In the genomic region with DNA sequence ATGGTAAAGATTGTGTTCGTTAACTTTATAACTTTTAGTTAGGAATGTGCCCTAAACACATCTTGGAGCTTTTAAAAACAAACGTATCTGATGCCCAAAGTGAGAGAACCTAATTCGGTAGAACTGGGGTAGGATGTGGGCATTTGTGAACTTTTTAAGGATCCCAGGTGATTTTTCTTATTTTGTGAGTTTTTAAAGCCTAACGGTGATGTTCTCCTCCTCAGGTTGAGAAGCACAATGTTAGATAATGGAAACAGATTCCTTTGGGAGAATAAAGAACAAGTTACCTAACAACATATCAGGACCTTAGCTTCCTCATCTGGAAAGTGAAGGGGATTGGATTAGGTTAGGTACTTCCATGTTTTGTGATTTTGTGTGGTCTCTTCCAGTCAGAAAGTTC, we compare ENCODE assay signal across 8 cellular contexts. TPM values are rescaled to one million over a fixed set of nuclear protein-coding genes. Genes with fewer than 3 reads are reported as not detected.
DNase-seq lines count a peak whose midpoint lies in the region; ATAC-seq and TF ChIP-seq lines count a peak whose summit lies in the region.

No MANE protein-coding gene starts in this region.

- no peak overlapping the region for H3K23ac ChIP-seq in trophoblast cell (ENCODE audit: low read length)

- H3K9ac ChIP-seq in fibroblast of lung (ENCODE audit: insufficient read depth, low read length) (peak overlapping the region; percentile 94), trophoblast cell (ENCODE audit: low read length) (peak overlapping the region; percentile 83)

- peaks cover 8% of the 10 kb centered on the region for H3K79me1 ChIP-seq in trophoblast cell (ENCODE audit: low read length)

- no peak overlapping the region for H3K18ac ChIP-seq in trophoblast cell (ENCODE audit: low read length)

- peak overlapping the region; percentile 39 for H3K27ac ChIP-seq in OCI-LY7 (ENCODE audit: low read depth, low read length, poor library complexity, severe bottlenecking)
- peak overlapping the region; percentile 99 for H3K27ac ChIP-seq in fibroblast of lung (ENCODE audit: insufficient read depth, low read length)
- no peak overlapping the region for H3K27ac ChIP-seq in trophoblast cell (ENCODE audit: low read depth, low read length)

- no peak for ATAC-seq in activated naive CD8-positive, alpha-beta T cell treated with anti-CD3 and anti-CD28 coated beads, Interleukin-2, amount 50 U/mL, for 24 hours
- no peak for ATAC-seq in HG02885 (IDR thresholded peaks at IDR 0.05; ENCODE audit: poor library complexity, unreplicated experiment)

- no peak overlapping the region for H2BK12ac ChIP-seq in trophoblast cell (ENCODE audit: low read length)

- H3K4me3 ChIP-seq in OCI-LY7 (ENCODE audit: low read depth, low read length, poor library complexity, severe bottlenecking) (peak overlapping the region; percentile 84), fibroblast of lung (replicated peaks in 1 of 4; ENCODE audit: control extremely low read depth in 1 of 4, insufficient read depth in 1 of 4, low read depth in 3 of 4, low read length in 4 of 4) (peak overlapping the region; percentile 72 to 100 (median 99)), trophoblast cell (ENCODE audit: low read depth, low read length) (peak overlapping the region; percentile 94)

- H3K36me3 Mint-ChIP-seq in activated naive CD8-positive, alpha-beta T cell treated with anti-CD3 and anti-CD28 coated beads, Interleukin-2, amount 50 U/mL, for 24 hours (ENCODE audit: low read depth) = peaks cover 27% of the 10 kb centered on the region

- WGBS in trophoblast cell (ENCODE audit: extremely low coverage, insufficient coverage, insufficient read length) = no CpG with 5 or more reads among the region's 4 CpGs

- H4K12ac ChIP-seq in trophoblast cell (ENCODE audit: low read depth, low read length) = no peak overlapping the region

- no peaks in the 10 kb centered on the region for H3K27me3 ChIP-seq in fibroblast of lung (ENCODE audit: control insufficient read depth, insufficient read depth, low read length)
- no peaks in the 10 kb centered on the region for H3K27me3 ChIP-seq in trophoblast cell (ENCODE audit: insufficient read depth, low read length)

- H3K4me1 ChIP-seq in OCI-LY7 (ENCODE audit: insufficient read depth, low read length, poor library complexity, severe bottlenecking) (peaks cover 48% of the 10 kb centered on the region), fibroblast of lung (ENCODE audit: control insufficient read depth, extremely low read depth, insufficient read depth, low read length) (peaks cover 8% of the 10 kb centered on the region), trophoblast cell (ENCODE audit: control insufficient read depth in 1 of 2, insufficient read depth in 2 of 2, low read length in 2 of 2) (peaks cover 5% of the 10 kb centered on the region in 2 experiments)

- H4K8ac ChIP-seq in trophoblast cell (ENCODE audit: low read depth, low read length) = peak overlapping the region; percentile 92

- H3K4ac ChIP-seq in trophoblast cell (ENCODE audit: low read depth, low read length) = peak overlapping the region; percentile 100

- H3K4me3 Mint-ChIP-seq in activated naive CD8-positive, alpha-beta T cell treated with anti-CD3 and anti-CD28 coated beads, Interleukin-2, amount 50 U/mL, for 24 hours = no peak overlapping the region

- BruUV-seq in OCI-LY7 (replicated peaks; lab: Mats Ljungman, UMichigan) = no TSS peak

- TF ChIP-seq CTCF in OCI-LY7 (conservative IDR thresholded peaks at IDR 0.05; ENCODE audit: low read length) = no peak
- TF ChIP-seq CTCF in fibroblast of lung (conservative IDR thresholded peaks at IDR 0.05 in 1 of 2, IDR thresholded peaks at IDR 0.05 in 1 of 2; ENCODE audit: low read depth in 1 of 2, low read length in 2 of 2) = no peak

- H3K9me3 Mint-ChIP-seq in activated naive CD8-positive, alpha-beta T cell treated with anti-CD3 and anti-CD28 coated beads, Interleukin-2, amount 50 U/mL, for 24 hours = no peaks in the 10 kb centered on the region

- H3K14ac ChIP-seq in trophoblast cell (ENCODE audit: low read length) = peak overlapping the region; percentile 83

- intact Hi-C loops in OCI-LY7 (cut with micrococcal nuclease; ENCODE audit: unreplicated experiment) = loop anchor here (5.0 to 10.0 kb wide), 4 partner anchors 36 to 1067 kb away; partner anchors contain the start of genes MFSD11, SMIM5, SRSF2 and UBALD2

- H3K36me3 ChIP-seq in OCI-LY7 (ENCODE audit: insufficient read depth, low read length) (peaks cover 63% of the 10 kb centered on the region), fibroblast of lung (ENCODE audit: control insufficient read depth, insufficient read depth, low read length) (peaks cover 12% of the 10 kb centered on the region), trophoblast cell (ENCODE audit: control insufficient read depth in 1 of 2, insufficient read depth in 2 of 2, low read length in 2 of 2) (peaks cover 22 to 23% of the 10 kb centered on the region in 2 experiments)

- peaks cover 9% of the 10 kb centered on the region; the same call in 1 of the 2 replicates for H3K9me3 ChIP-seq in OCI-LY7 (ENCODE audit: low read length)
- H3K9me3 ChIP-seq in fibroblast of lung (ENCODE audit: control insufficient read depth, insufficient read depth, low read depth, low read length) = no peaks in the 10 kb centered on the region
- H3K9me3 ChIP-seq in trophoblast cell (ENCODE audit: insufficient read depth, low read depth, low read length) = no peaks in the 10 kb centered on the region

- no peak overlapping the region for H2AFZ ChIP-seq in OCI-LY7 (ENCODE audit: low read length)
- H2AFZ ChIP-seq in fibroblast of lung (ENCODE audit: low read length) = no peak overlapping the region
- peak overlapping the region; percentile 19 for H2AFZ ChIP-seq in trophoblast cell (ENCODE audit: insufficient read depth, low read length, poor library complexity)

- no peaks in the 10 kb centered on the region for H3K9me2 ChIP-seq in OCI-LY7 (ENCODE audit: insufficient read depth, low read length)

- H3K27me3 Mint-ChIP-seq in activated naive CD8-positive, alpha-beta T cell treated with anti-CD3 and anti-CD28 coated beads, Interleukin-2, amount 50 U/mL, for 24 hours = no peaks in the 10 kb centered on the region

- no peak overlapping the region for H2AK5ac ChIP-seq in trophoblast cell (ENCODE audit: low read length)

- H3K79me2 ChIP-seq in OCI-LY7 (ENCODE audit: insufficient read depth, low read depth, low read length) (peaks cover 74% of the 10 kb centered on the region), fibroblast of lung (ENCODE audit: control insufficient read depth, insufficient read depth, low read length) (peaks cover 56% of the 10 kb centered on the region), trophoblast cell (ENCODE audit: control insufficient read depth, insufficient read depth, low read length, poor library complexity) (peaks cover 7% of the 10 kb centered on the region)

- peak overlapping the region; percentile 88 for H4K91ac ChIP-seq in trophoblast cell (ENCODE audit: low read depth, low read length)

- no peak overlapping the region for H3K27ac Mint-ChIP-seq in activated naive CD8-positive, alpha-beta T cell treated with anti-CD3 and anti-CD28 coated beads, Interleukin-2, amount 50 U/mL, for 24 hours

- H4K20me1 ChIP-seq in OCI-LY7 (ENCODE audit: insufficient read depth, low read length) (no peaks in the 10 kb centered on the region), fibroblast of lung (ENCODE audit: control insufficient read depth, extremely low read depth, insufficient read depth, low read length) (peaks cover 3% of the 10 kb centered on the region)

- H2BK120ac ChIP-seq in trophoblast cell (ENCODE audit: insufficient read depth, low read length, poor library complexity) = no peak overlapping the region

- H3K4me1 Mint-ChIP-seq in activated naive CD8-positive, alpha-beta T cell treated with anti-CD3 and anti-CD28 coated beads, Interleukin-2, amount 50 U/mL, for 24 hours = peaks cover 18% of the 10 kb centered on the region

- CTCF ChIA-PET in OCI-LY7 (lab: Charles Lee; ENCODE audit: unreplicated experiment) = interaction anchor here (0.5 to 1.8 kb wide), 4 partner anchors 22 to 88 kb away, joined by 3 to 7 read pairs (median 4); no protein-coding TSS in a partner anchor

- POLR2A ChIA-PET in OCI-LY7 (lab: Charles Lee) = interaction anchor here (0.8 to 1.3 kb wide), 2 partner anchors 70 to 86 kb away, joined by 3 to 7 read pairs; no protein-coding TSS in a partner anchor

- H3K4me2 ChIP-seq in OCI-LY7 (ENCODE audit: low read length) (peak overlapping the region; percentile 79), fibroblast of lung (ENCODE audit: extremely low read depth, insufficient read depth, low read length) (peak overlapping the region; percentile 96), trophoblast cell (ENCODE audit: low read length) (peak overlapping the region; percentile 64)

- DNase-seq in CD1c-positive myeloid dendritic cell (ENCODE audit: extremely low spot score) = peak; percentile 17
- no peak for DNase-seq in OCI-LY7 (ENCODE audit: low spot score)
- DNase-seq in fibroblast of lung (ENCODE audit: low read depth in 2 of 2) = no peak
- no peak for DNase-seq in trophoblast cell
- no peak for DNase-seq in NCI-H82 treated with DMSO at 0.1 percent for 48 hours (lab: John Stamatoyannopoulos, UW; ENCODE audit: unreplicated experiment)
- no peak for DNase-seq in activated naive CD8-positive, alpha-beta T cell treated with anti-CD3 and anti-CD28 coated beads, Interleukin-2, amount 50 U/mL, for 24 hours
- no peak for DNase-seq in DMS79 treated with DMSO at 0.1 percent for 48 hours (lab: John Stamatoyannopoulos, UW)

- H2BK5ac ChIP-seq in trophoblast cell (ENCODE audit: low read depth, low read length, poor library complexity) = no peak overlapping the region

RNA-seq across cellular contexts. Expression of gene SAP30BP, which starts 0.7 kb away (rescaled TPM):
- 122 and 127 TPM in 2 replicates for total RNA-seq in OCI-LY7 (2014; rRNA removed; shearing (Covaris generic))
- 180 and 187 TPM in 2 replicates for total RNA-seq in OCI-LY7 (2022)
- total RNA-seq in fibroblast of lung = 40.6 and 43.9 TPM in 2 replicates
- 61.0 and 84.5 TPM in 2 replicates for polyA plus RNA-seq in fibroblast of lung
- 63.7 and 84.5 TPM in 2 replicates for polyA plus RNA-seq in fibroblast of lung (2012)
- polyA minus RNA-seq in fibroblast of lung (ENCODE audit: low replicate concordance) = 49.4 and 52.1 TPM in 2 replicates
- polyA plus RNA-seq in trophoblast cell (2013) = 75.6 and 77.7 TPM in 2 replicates

RNA-seq across cellular contexts. Expression of gene RECQL5, which starts 0.9 kb away (rescaled TPM):
- 90.0 and 91.9 TPM in 2 replicates for total RNA-seq in OCI-LY7 (2014; rRNA removed; shearing (Covaris generic))
- total RNA-seq in OCI-LY7 (2022) (133 and 139 TPM in 2 replicates), fibroblast of lung (18.5 and 26.3 TPM in 2 replicates)
- polyA plus RNA-seq in fibroblast of lung = 8.4 and 9.9 TPM in 2 replicates
- 7.7 and 11.5 TPM in 2 replicates for polyA plus RNA-seq in fibroblast of lung (2012)
- 29.8 and 33.3 TPM in 2 replicates for polyA minus RNA-seq in fibroblast of lung (ENCODE audit: low replicate concordance)
- 15.8 and 16.4 TPM in 2 replicates for polyA plus RNA-seq in trophoblast cell (2013)

RNA-seq across cellular contexts. Expression of gene SMIM5, which starts 34.6 kb away (rescaled TPM):
- 0.06 TPM in 1 of 2 replicates, not detected in the other for total RNA-seq in OCI-LY7 (2014; rRNA removed; shearing (Covaris generic))
- total RNA-seq in OCI-LY7 (2022) = not detected in 2 replicates
- under 0.01 and 0.17 TPM in 2 replicates for total RNA-seq in fibroblast of lung
- polyA plus RNA-seq in fibroblast of lung = 0.05 TPM in 1 of 2 replicates, not detected in the other
- 0.10 TPM in 1 of 2 replicates, not detected in the other for polyA plus RNA-seq in fibroblast of lung (2012)
- polyA minus RNA-seq in fibroblast of lung (ENCODE audit: low replicate concordance) = not detected in 2 replicates
- polyA plus RNA-seq in trophoblast cell (2013) = 0.37 and 0.38 TPM in 2 replicates

RNA-seq across cellular contexts. Expression of gene ITGB4, which starts 53.4 kb away (rescaled TPM):
- total RNA-seq in OCI-LY7 (2014; rRNA removed; shearing (Covaris generic)) = 0.66 and 2.0 TPM in 2 replicates
- total RNA-seq in OCI-LY7 (2022) = 1.9 and 3.9 TPM in 2 replicates
- total RNA-seq in fibroblast of lung = 0.17 and 0.26 TPM in 2 replicates
- 0.17 and 0.58 TPM in 2 replicates for polyA plus RNA-seq in fibroblast of lung
- polyA plus RNA-seq in fibroblast of lung (2012) = 1.2 and 1.4 TPM in 2 replicates
- 0.08 and 0.11 TPM in 2 replicates for polyA minus RNA-seq in fibroblast of lung (ENCODE audit: low replicate concordance)
- 81.0 and 90.8 TPM in 2 replicates for polyA plus RNA-seq in trophoblast cell (2013)
